In genomic region chr3:53003320-53003719, GRCh38 we compare ENCODE assay signal across 9 cellular contexts.
"Had no signal": no experiment of that assay in that cellular context is flagged by ENCODE, and none has a peak within 500 bp of the region (broad histone marks: within the 10 kb centered on the region; RNA-seq: fewer than 3 reads in every experiment).

No MANE protein-coding gene starts in this region.

- H3K9ac ChIP-seq: KMS-11 had no signal

- H3K4me2 ChIP-seq: KMS-11 had no signal

- ATAC-seq: HepG2, K562 had no signal

- H3K27ac Mint-ChIP-seq: IgD-negative memory B cell had no signal

- DNase-seq: IMR-90, Karpas-422, KBM-7, KG1 had no signal

- H3K27ac ChIP-seq: HL-60, KMS-11 had no signal

- H3K27me3 Mint-ChIP-seq: IgD-negative memory B cell had no signal

- H3K9me3 Mint-ChIP-seq: IgD-negative memory B cell had no signal

- H3K4me3 Mint-ChIP-seq: IgD-negative memory B cell had no signal

- H3K4me3 ChIP-seq: K562 had no signal
